1 cellular context compared by ENCODE assay signal in genomic region chr13:59538512-59538911, GRCh38.
TF ChIP-seq lines count a peak whose summit lies in the region.

No MANE protein-coding gene starts in this region.

TF ChIP-seq in HepG2, 621 proteins besides CTCF, POLR2A, EP300 and RAD21 (continued from another document):
- TF ChIP-seq, protein P1, sequence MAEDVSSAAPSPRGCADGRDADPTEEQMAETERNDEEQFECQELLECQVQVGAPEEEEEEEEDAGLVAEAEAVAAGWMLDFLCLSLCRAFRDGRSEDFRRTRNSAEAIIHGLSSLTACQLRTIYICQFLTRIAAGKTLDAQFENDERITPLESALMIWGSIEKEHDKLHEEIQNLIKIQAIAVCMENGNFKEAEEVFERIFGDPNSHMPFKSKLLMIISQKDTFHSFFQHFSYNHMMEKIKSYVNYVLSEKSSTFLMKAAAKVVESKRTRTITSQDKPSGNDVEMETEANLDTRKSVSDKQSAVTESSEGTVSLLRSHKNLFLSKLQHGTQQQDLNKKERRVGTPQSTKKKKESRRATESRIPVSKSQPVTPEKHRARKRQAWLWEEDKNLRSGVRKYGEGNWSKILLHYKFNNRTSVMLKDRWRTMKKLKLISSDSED (CRISPR knock-in tag; IDR thresholded peaks at IDR 0.05): no peak
- TF ChIP-seq ATM (IDR thresholded peaks at IDR 0.05; ENCODE audit: borderline replicate concordance): no peak
- 0 out of 2 replicates have a peak, but pooled peaks have one; percentile 31 for TF ChIP-seq ZNF281 (CRISPR knock-in tag; IDR thresholded peaks at IDR 0.05; ENCODE audit: borderline replicate concordance)
- no peak for TF ChIP-seq NONO (IDR thresholded peaks at IDR 0.05)
- no peak for TF ChIP-seq NONO (CRISPR knock-in tag; conservative IDR thresholded peaks at IDR 0.05)
- TF ChIP-seq CCDC6 (CRISPR knock-in tag; IDR thresholded peaks at IDR 0.05): no peak
